8 cellular contexts compared by ENCODE assay signal in genomic region chr5:77356740-77357139, GRCh38.
A peak's percentile ranks its signal among the peaks of the same experiment; 100 is the strongest.
DNase-seq lines count a peak whose midpoint lies in the region; ATAC-seq and TF ChIP-seq lines count a peak whose summit lies in the region.

No MANE protein-coding gene starts in this region.

- no peak for TF ChIP-seq POLR2A in breast epithelium (IDR thresholded peaks at IDR 0.05)

- DNase-seq in MCF 10A (ENCODE audit: unreplicated experiment) = peak; percentile 67
- no peak for DNase-seq in breast epithelium (ENCODE audit: low spot score in 2 of 2)
- DNase-seq in activated T-cell treated with anti-CD3 and anti-CD28 coated beads, Interleukin-2, amount 50 U/mL, for 72 hours = peak; percentile 58 to 68
- DNase-seq in thoracic aorta (ENCODE audit: low spot score) = no peak
- DNase-seq in NCI-H2081 treated with DMSO at 0.1 percent for 48 hours (lab: John Stamatoyannopoulos, UW) = no peak
- DNase-seq in activated effector memory CD4-positive, alpha-beta T cell treated with Interleukin-2 at 50 U/mL for 16 hours = no peak
- DNase-seq in NK-92 treated with Interleukin-12 subunit alpha and Interleukin-12 subunit beta, amount 100 ng/mL, for 24 hours (lab: John Stamatoyannopoulos, UW) = no peak

- no peaks in the 10 kb centered on the region for H3K27me3 ChIP-seq in breast epithelium
- no peaks in the 10 kb centered on the region for H3K27me3 ChIP-seq in thoracic aorta (replicated peaks; ENCODE audit: insufficient read depth)

- H3K27ac Mint-ChIP-seq in MCF 10A (ENCODE audit: low read depth, unreplicated experiment) = no peak overlapping the region
- peak overlapping the region; percentile 29 for H3K27ac Mint-ChIP-seq in activated T-cell treated with anti-CD3 and anti-CD28 coated beads, Interleukin-2, amount 50 U/mL, for 72 hours

- H3K4me1 ChIP-seq in breast epithelium (no peaks in the 10 kb centered on the region), thoracic aorta (ENCODE audit: control insufficient read depth in 1 of 2, low read depth in 2 of 2) (peaks cover 20 to 63% of the 10 kb centered on the region in 2 donors)

- H3K27me3 Mint-ChIP-seq in MCF 10A (ENCODE audit: insufficient read depth, unreplicated experiment) = no peaks in the 10 kb centered on the region
- peaks cover 19% of the 10 kb centered on the region for H3K27me3 Mint-ChIP-seq in activated T-cell treated with anti-CD3 and anti-CD28 coated beads, Interleukin-2, amount 50 U/mL, for 72 hours (ENCODE audit: low read depth)

- TF ChIP-seq CTCF in MCF 10A (IDR thresholded peaks at IDR 0.05; ENCODE audit: unreplicated experiment) (no peak), breast epithelium (IDR thresholded peaks at IDR 0.05) (no peak), thoracic aorta (IDR thresholded peaks at IDR 0.05) (no peak)

- POLR2A ChIA-PET in MCF 10A (lab: Yijun Ruan, JAX) = no interaction called here

- H3K27ac ChIP-seq in breast epithelium (no peak overlapping the region), thoracic aorta (peak overlapping the region; percentile 68 to 77)

- peaks cover 13% of the 10 kb centered on the region for H3K4me1 Mint-ChIP-seq in MCF 10A (ENCODE audit: insufficient read depth, unreplicated experiment)
- H3K4me1 Mint-ChIP-seq in activated T-cell treated with anti-CD3 and anti-CD28 coated beads, Interleukin-2, amount 50 U/mL, for 72 hours (ENCODE audit: low read depth) = peaks cover 25% of the 10 kb centered on the region

- H3K4me3 ChIP-seq in breast epithelium (no peak overlapping the region), thoracic aorta (no peak overlapping the region)

- no peak overlapping the region for H3K4me3 Mint-ChIP-seq in MCF 10A (ENCODE audit: unreplicated experiment)
- peak overlapping the region; percentile 47 to 54 for H3K4me3 Mint-ChIP-seq in activated T-cell treated with anti-CD3 and anti-CD28 coated beads, Interleukin-2, amount 50 U/mL, for 72 hours

- no peaks in the 10 kb centered on the region for H3K9me3 Mint-ChIP-seq in MCF 10A (ENCODE audit: unreplicated experiment)
- H3K9me3 Mint-ChIP-seq in activated T-cell treated with anti-CD3 and anti-CD28 coated beads, Interleukin-2, amount 50 U/mL, for 72 hours = no peaks in the 10 kb centered on the region

- ATAC-seq in HG02981 (IDR thresholded peaks at IDR 0.05; ENCODE audit: unreplicated experiment) (peak; percentile 92), thoracic aorta (ENCODE audit: insufficient number of reproducible peaks, low FRiP score, low read depth) (no peak)
- peak; percentile 91 to 93 for ATAC-seq in activated T-cell treated with anti-CD3 and anti-CD28 coated beads, Interleukin-2, amount 50 U/mL, for 72 hours (replicated peaks in 1 of 2)

- intact Hi-C loops in MCF 10A (cut with micrococcal nuclease) = no loop called here
- intact Hi-C loops in breast epithelium (cut with DNase I; ENCODE audit: low total_unique reads) = no loop called here

- no peaks in the 10 kb centered on the region for H3K36me3 ChIP-seq in breast epithelium
- H3K36me3 ChIP-seq in thoracic aorta = no peaks in the 10 kb centered on the region

- H3K36me3 Mint-ChIP-seq in MCF 10A (ENCODE audit: insufficient read depth, unreplicated experiment) = no peaks in the 10 kb centered on the region
- H3K36me3 Mint-ChIP-seq in activated T-cell treated with anti-CD3 and anti-CD28 coated beads, Interleukin-2, amount 50 U/mL, for 72 hours (ENCODE audit: insufficient read depth in 2 of 2) = peaks cover 0 to 1% of the 10 kb centered on the region in 2 donors

- CTCF ChIA-PET in MCF 10A (lab: Yijun Ruan, JAX) = no interaction called here

- no peaks in the 10 kb centered on the region for H3K9me3 ChIP-seq in breast epithelium
- H3K9me3 ChIP-seq in thoracic aorta = no peaks in the 10 kb centered on the region

- no TSS peak for BruUV-seq in MCF 10A (replicated peaks; lab: Mats Ljungman, UMichigan)

Comparison
In these comparisons a context has a peak if more than half of its experiments do, and no peak if none do; other contexts are left out.
1. DNase-seq: peak in MCF 10A (single experiment) and activated T-cell treated with anti-CD3 and anti-CD28 coated beads, Interleukin-2, amount 50 U/mL, for 72 hours (2 of 2); none in breast epithelium (0 of 2), thoracic aorta (single experiment), NCI-H2081 treated with DMSO at 0.1 percent for 48 hours (single experiment), activated effector memory CD4-positive, alpha-beta T cell treated with Interleukin-2 at 50 U/mL for 16 hours (single experiment) and NK-92 treated with Interleukin-12 subunit alpha and Interleukin-12 subunit beta, amount 100 ng/mL, for 24 hours (single experiment).
2. H3K27ac ChIP-seq: peak in thoracic aorta (2 of 2); none in breast epithelium (0 of 2).